Comparison of ENCODE assay signal across 15 cellular contexts in genomic region chr14:73208390-73208789, GRCh38. TPM values are rescaled to one million over a fixed set of nuclear protein-coding genes. Genes with fewer than 3 reads are reported as not detected.
DNase-seq lines count a peak whose midpoint lies in the region; TF ChIP-seq lines count a peak whose summit lies in the region.
"Had no signal": no experiment of that assay in that cellular context is flagged by ENCODE, and none has a peak within 500 bp of the region (broad histone marks: within the 10 kb centered on the region; RNA-seq: fewer than 3 reads in every experiment).

No MANE protein-coding gene starts in this region.

- peaks cover 45% of the 10 kb centered on the region for H3K36me3 Mint-ChIP-seq in activated naive CD4-positive, alpha-beta T cell treated with anti-CD3 and anti-CD28 coated beads for 36 hours (ENCODE audit: low read depth)
- H3K36me3 Mint-ChIP-seq in endothelial cell (ENCODE audit: low read depth, unreplicated experiment) (peaks cover 50% of the 10 kb centered on the region), osteocyte (ENCODE audit: unreplicated experiment) (peaks cover 37% of the 10 kb centered on the region)

- H3K79me2 ChIP-seq in OCI-LY7 (ENCODE audit: insufficient read depth, low read depth, low read length): no peaks in the 10 kb centered on the region

- H3K9me2 ChIP-seq in OCI-LY7 (ENCODE audit: insufficient read depth, low read length): no peaks in the 10 kb centered on the region

- no peak overlapping the region for H3K27ac Mint-ChIP-seq in activated naive CD4-positive, alpha-beta T cell treated with anti-CD3 and anti-CD28 coated beads for 36 hours
- H3K27ac Mint-ChIP-seq in endothelial cell (ENCODE audit: unreplicated experiment) (no peak overlapping the region), osteocyte (ENCODE audit: unreplicated experiment) (no peak overlapping the region)
- H3K27ac Mint-ChIP-seq: CD4-positive, CD25-positive, alpha-beta regulatory T cell had no signal

- TF ChIP-seq CTCF in OCI-LY7 (conservative IDR thresholded peaks at IDR 0.05; ENCODE audit: low read length): no peak
- TF ChIP-seq CTCF in endothelial cell (IDR thresholded peaks at IDR 0.05; ENCODE audit: unreplicated experiment): no peak
- no peak for TF ChIP-seq CTCF in osteocyte (IDR thresholded peaks at IDR 0.05)

- POLR2A ChIA-PET in OCI-LY7 (lab: Charles Lee): interaction anchor here (0.9 to 1.6 kb wide), 2 partner anchors 12 to 15 kb away, joined by 3 to 4 read pairs; no protein-coding TSS in a partner anchor

- no peak overlapping the region for H3K4me2 ChIP-seq in OCI-LY7 (ENCODE audit: low read length)
- H3K4me2 ChIP-seq: BLaER1 treated with 17β-estradiol and CSF1 and Interleukin-3, amounts not matched to agents 10 nM and 100 nM had no signal

- intact Hi-C loops in activated naive CD4-positive, alpha-beta T cell treated with anti-CD3 and anti-CD28 coated beads for 36 hours (cut with micrococcal nuclease): no loop called here
- intact Hi-C loops in OCI-LY7 (cut with micrococcal nuclease; ENCODE audit: unreplicated experiment): no loop called here

- H3K4me1 ChIP-seq in OCI-LY7 (ENCODE audit: insufficient read depth, low read length, poor library complexity, severe bottlenecking): no peaks in the 10 kb centered on the region
- H3K4me1 ChIP-seq: BLaER1 treated with 17β-estradiol and CSF1 and Interleukin-3, amounts not matched to agents 10 nM and 100 nM had no signal

- peaks cover 2% of the 10 kb centered on the region for H3K9me3 Mint-ChIP-seq in activated naive CD4-positive, alpha-beta T cell treated with anti-CD3 and anti-CD28 coated beads for 36 hours
- H3K9me3 Mint-ChIP-seq in endothelial cell (ENCODE audit: unreplicated experiment) (peaks cover 3% of the 10 kb centered on the region), osteocyte (ENCODE audit: unreplicated experiment) (no peaks in the 10 kb centered on the region)
- H3K9me3 Mint-ChIP-seq: CD4-positive, CD25-positive, alpha-beta regulatory T cell had no signal

- H3K4me1 Mint-ChIP-seq in activated naive CD4-positive, alpha-beta T cell treated with anti-CD3 and anti-CD28 coated beads for 36 hours (ENCODE audit: low read depth): no peaks in the 10 kb centered on the region
- no peaks in the 10 kb centered on the region for H3K4me1 Mint-ChIP-seq in endothelial cell (ENCODE audit: unreplicated experiment)
- peaks cover 23% of the 10 kb centered on the region for H3K4me1 Mint-ChIP-seq in osteocyte (ENCODE audit: unreplicated experiment)

- no peak overlapping the region for H3K4me3 Mint-ChIP-seq in activated naive CD4-positive, alpha-beta T cell treated with anti-CD3 and anti-CD28 coated beads for 36 hours
- H3K4me3 Mint-ChIP-seq in endothelial cell (ENCODE audit: unreplicated experiment) (peak overlapping the region; percentile 83), osteocyte (ENCODE audit: unreplicated experiment) (no peak overlapping the region)
- H3K4me3 Mint-ChIP-seq: CD4-positive, CD25-positive, alpha-beta regulatory T cell had no signal

- H3K36me3 ChIP-seq in OCI-LY7 (ENCODE audit: insufficient read depth, low read length): peaks cover 83% of the 10 kb centered on the region

- H4K20me1 ChIP-seq in OCI-LY7 (ENCODE audit: insufficient read depth, low read length): no peaks in the 10 kb centered on the region

- no peaks in the 10 kb centered on the region for H3K27me3 Mint-ChIP-seq in activated naive CD4-positive, alpha-beta T cell treated with anti-CD3 and anti-CD28 coated beads for 36 hours (ENCODE audit: low read depth)
- H3K27me3 Mint-ChIP-seq in endothelial cell (ENCODE audit: unreplicated experiment): no peaks in the 10 kb centered on the region
- H3K27me3 Mint-ChIP-seq in osteocyte (ENCODE audit: unreplicated experiment): no peaks in the 10 kb centered on the region
- H3K27me3 Mint-ChIP-seq: CD4-positive, CD25-positive, alpha-beta regulatory T cell had no signal

- H2AFZ ChIP-seq in OCI-LY7 (ENCODE audit: low read length): no peak overlapping the region
- H2AFZ ChIP-seq: GM23248 had no signal

- no peak overlapping the region for H3K4me3 ChIP-seq in OCI-LY7 (ENCODE audit: low read depth, low read length, poor library complexity, severe bottlenecking)
- H3K4me3 ChIP-seq: GM23248 had no signal

- DNase-seq in activated naive CD4-positive, alpha-beta T cell treated with anti-CD3 and anti-CD28 coated beads for 36 hours: peak; percentile 12
- DNase-seq in activated naive CD4-positive, alpha-beta T cell treated with anti-CD3 and anti-CD28 coated beads, Interleukin-2, amount 50 U/mL, for 16 hours: no peak
- peak; percentile 58 for DNase-seq in OCI-LY7 (ENCODE audit: low spot score)
- DNase-seq in endothelial cell (ENCODE audit: low spot score): no peak
- DNase-seq in SKM-1 treated with dmso at 0.1 percent for 144 hours (lab: John Stamatoyannopoulos, UW; ENCODE audit: unreplicated experiment): no peak
- DNase-seq in osteocyte (ENCODE audit: extremely low spot score, unreplicated experiment): no peak
- no peak for DNase-seq in DMS114 treated with DMSO at 0.1 percent for 48 hours (lab: John Stamatoyannopoulos, UW; ENCODE audit: unreplicated experiment)
- DNase-seq in glomerular visceral epithelial cell (ENCODE audit: extremely low spot score): no peak
- DNase-seq: 8988T; AML-193; CD4-positive, CD25-positive, alpha-beta regulatory T cell; DMS79 treated with DMSO at 0.1 percent for 48 hours; GDM1; GM23248 had no signal

- no peak overlapping the region for H3K27ac ChIP-seq in OCI-LY7 (ENCODE audit: low read depth, low read length, poor library complexity, severe bottlenecking)
- H3K27ac ChIP-seq: BLaER1 treated with 17β-estradiol and CSF1 and Interleukin-3, amounts not matched to agents 10 nM and 100 nM; GM23248 had no signal

- no TSS peak for BruUV-seq in OCI-LY7 (replicated peaks; lab: Mats Ljungman, UMichigan)

- CTCF ChIA-PET in activated naive CD4-positive, alpha-beta T cell treated with anti-CD3 and anti-CD28 coated beads for 36 hours (lab: Charles Lee): no interaction called here
- CTCF ChIA-PET in OCI-LY7 (lab: Charles Lee; ENCODE audit: unreplicated experiment): no interaction called here

- H3K9me3 ChIP-seq in OCI-LY7 (ENCODE audit: low read length): peaks cover 20% of the 10 kb centered on the region

RNA-seq across cellular contexts. Expression of gene PAPLN, which starts 28.9 kb away (rescaled TPM):
- total RNA-seq in activated naive CD4-positive, alpha-beta T cell treated with anti-CD3 and anti-CD28 coated beads for 36 hours: 1 to 10 TPM; 1.0 TPM
- 2.8 and 4.0 TPM in 2 replicates for total RNA-seq in OCI-LY7 (2014; rRNA removed; shearing (Covaris generic))
- total RNA-seq in OCI-LY7 (2022) (7.9 and 9.0 TPM in 2 replicates), endothelial cell (ENCODE audit: unreplicated experiment) (1.1 TPM), osteocyte (44.3 and 48.7 TPM in 2 replicates)
- total RNA-seq: CD4-positive, CD25-positive, alpha-beta regulatory T cell had no signal

Comparison
In these comparisons a context has a peak if more than half of its experiments do, and no peak if none do; other contexts are left out.
1. DNase-seq: peak in activated naive CD4-positive, alpha-beta T cell treated with anti-CD3 and anti-CD28 coated beads for 36 hours (single experiment) and OCI-LY7 (single experiment); none in activated naive CD4-positive, alpha-beta T cell treated with anti-CD3 and anti-CD28 coated beads, Interleukin-2, amount 50 U/mL, for 16 hours (single experiment), endothelial cell (single experiment), SKM-1 treated with dmso at 0.1 percent for 144 hours (single experiment), osteocyte (single experiment), DMS114 treated with DMSO at 0.1 percent for 48 hours (single experiment) and glomerular visceral epithelial cell (single experiment).